ENCODE assay signal across 16 cellular contexts in genomic region chr14:59920378-59920683, GRCh38. TPM values are rescaled to one million over a fixed set of nuclear protein-coding genes. Genes with fewer than 3 reads are reported as not detected.
DNase-seq lines count a peak whose midpoint lies in the region; ATAC-seq and TF ChIP-seq lines count a peak whose summit lies in the region.
"Had no signal": no experiment of that assay in that cellular context is flagged by ENCODE, and none has a peak within 500 bp of the region (broad histone marks: within the 10 kb centered on the region; RNA-seq: fewer than 3 reads in every experiment).

No MANE protein-coding gene starts in this region.

- no peak overlapping the region for H3K9ac ChIP-seq in liver (ENCODE audit: low read depth in 1 of 2, low read length in 2 of 2)
- H3K9ac ChIP-seq: GM23248 had no signal

- peaks cover 43% of the 10 kb centered on the region for H3K27me3 Mint-ChIP-seq in T-helper 2 cell treated with Interferon-gamma antibody and Interleukin-4, amounts not matched to agents 5 μg/mL and 100 μg/mL, for 36 hours (ENCODE audit: low read depth)
- peaks cover 39% of the 10 kb centered on the region for H3K27me3 Mint-ChIP-seq in activated naive CD8-positive, alpha-beta T cell treated with anti-CD3 and anti-CD28 coated beads, Interleukin-2, amount 50 U/mL, for 24 hours
- H3K27me3 Mint-ChIP-seq in stimulated activated naive CD8-positive, alpha-beta T cell treated with anti-CD3 and anti-CD28 coated beads, Interleukin-15, amount 100 ng/mL, for 72 hours, result peaks cover 17% of the 10 kb centered on the region

- H3K27ac Mint-ChIP-seq in T-helper 2 cell treated with Interferon-gamma antibody and Interleukin-4, amounts not matched to agents 5 μg/mL and 100 μg/mL, for 36 hours, result no peak overlapping the region
- no peak overlapping the region for H3K27ac Mint-ChIP-seq in activated naive CD8-positive, alpha-beta T cell treated with anti-CD3 and anti-CD28 coated beads, Interleukin-2, amount 50 U/mL, for 24 hours
- peak overlapping the region in 1 of 2 donors; percentile 70 for H3K27ac Mint-ChIP-seq in stimulated activated naive CD8-positive, alpha-beta T cell treated with anti-CD3 and anti-CD28 coated beads, Interleukin-15, amount 100 ng/mL, for 72 hours

- no peak for TF ChIP-seq RAD21 in liver (IDR thresholded peaks at IDR 0.05)

- WGBS in liver, result 18% methylated on average over 1 of the region's 1 CpG

- no peaks in the 10 kb centered on the region for H3K36me3 Mint-ChIP-seq in T-helper 2 cell treated with Interferon-gamma antibody and Interleukin-4, amounts not matched to agents 5 μg/mL and 100 μg/mL, for 36 hours (ENCODE audit: low read depth)
- H3K36me3 Mint-ChIP-seq in activated naive CD8-positive, alpha-beta T cell treated with anti-CD3 and anti-CD28 coated beads, Interleukin-2, amount 50 U/mL, for 24 hours (ENCODE audit: low read depth), result no peaks in the 10 kb centered on the region

- no peak for DNase-seq in T-helper 2 cell treated with Interferon-gamma antibody and Interleukin-4, amounts not matched to agents 5 μg/mL and 100 μg/mL, for 36 hours (ENCODE audit: low spot score)
- DNase-seq in T-helper 2 cell (no peak), T-helper 9 cell (no peak), iPS-NIHi11 (ENCODE audit: low spot score) (no peak), NCI-H82 treated with DMSO at 0.1 percent for 48 hours (lab: John Stamatoyannopoulos, UW; ENCODE audit: unreplicated experiment) (no peak)
- no peak for DNase-seq in activated naive CD8-positive, alpha-beta T cell treated with anti-CD3 and anti-CD28 coated beads, Interleukin-2, amount 50 U/mL, for 24 hours
- DNase-seq in stimulated activated naive CD8-positive, alpha-beta T cell treated with anti-CD3 and anti-CD28 coated beads, Interleukin-15, amount 100 ng/mL, for 72 hours, result peak in 1 of 2 donors; percentile 9
- DNase-seq: 8988T had no signal

- no peak overlapping the region for H3K27ac ChIP-seq in liver (ENCODE audit: low read depth in 1 of 2, low read length in 2 of 2)
- H3K27ac ChIP-seq: GM23248, lower lobe of right lung, SK-N-MC, suprapubic skin had no signal

- H3K4me1 Mint-ChIP-seq in T-helper 2 cell treated with Interferon-gamma antibody and Interleukin-4, amounts not matched to agents 5 μg/mL and 100 μg/mL, for 36 hours (ENCODE audit: low read depth), result peaks cover 4% of the 10 kb centered on the region
- H3K4me1 Mint-ChIP-seq in activated naive CD8-positive, alpha-beta T cell treated with anti-CD3 and anti-CD28 coated beads, Interleukin-2, amount 50 U/mL, for 24 hours, result peaks cover 7% of the 10 kb centered on the region
- H3K4me1 Mint-ChIP-seq in stimulated activated naive CD8-positive, alpha-beta T cell treated with anti-CD3 and anti-CD28 coated beads, Interleukin-15, amount 100 ng/mL, for 72 hours, result peaks cover 11% of the 10 kb centered on the region

- H3K4me3 Mint-ChIP-seq in T-helper 2 cell treated with Interferon-gamma antibody and Interleukin-4, amounts not matched to agents 5 μg/mL and 100 μg/mL, for 36 hours, result peak overlapping the region; percentile 28
- H3K4me3 Mint-ChIP-seq in activated naive CD8-positive, alpha-beta T cell treated with anti-CD3 and anti-CD28 coated beads, Interleukin-2, amount 50 U/mL, for 24 hours, result peak overlapping the region; percentile 21
- H3K4me3 Mint-ChIP-seq in stimulated activated naive CD8-positive, alpha-beta T cell treated with anti-CD3 and anti-CD28 coated beads, Interleukin-15, amount 100 ng/mL, for 72 hours, result peak overlapping the region; percentile 55 to 90

- H3K27me3 ChIP-seq in liver (ENCODE audit: control insufficient read depth in 4 of 4, insufficient read depth in 4 of 4, low read length in 3 of 4), result no peaks in the 10 kb centered on the region

- peak overlapping the region in 1 of 3 donors; percentile 60 for H3K4me3 ChIP-seq in liver (ENCODE audit: low read depth in 1 of 3, low read length in 3 of 3)
- H3K4me3 ChIP-seq: GM23248 had no signal

- H3K4me1 ChIP-seq in liver (ENCODE audit: control insufficient read depth in 4 of 4, insufficient read depth in 4 of 4, low read length in 3 of 4), result peaks cover 0 to 13% (median 4%) of the 10 kb centered on the region in 4 donors

- no peaks in the 10 kb centered on the region for H3K9me3 ChIP-seq in liver (ENCODE audit: control insufficient read depth in 4 of 4, low read length in 3 of 4)
- H3K9me3 ChIP-seq: adrenal gland, lower lobe of right lung, suprapubic skin had no signal

- H3K36me3 ChIP-seq in liver (ENCODE audit: control insufficient read depth in 4 of 4, insufficient read depth in 3 of 4, low read depth in 1 of 4, low read length in 3 of 4), result no peaks in the 10 kb centered on the region
- H3K36me3 ChIP-seq: adrenal gland, lower lobe of right lung, suprapubic skin had no signal

- ATAC-seq in activated naive CD8-positive, alpha-beta T cell treated with anti-CD3 and anti-CD28 coated beads, Interleukin-2, amount 50 U/mL, for 24 hours, result no peak
- ATAC-seq in stimulated activated naive CD8-positive, alpha-beta T cell treated with anti-CD3 and anti-CD28 coated beads, Interleukin-15, amount 100 ng/mL, for 72 hours, result peak; percentile 41

- no peaks in the 10 kb centered on the region for H3K9me3 Mint-ChIP-seq in T-helper 2 cell treated with Interferon-gamma antibody and Interleukin-4, amounts not matched to agents 5 μg/mL and 100 μg/mL, for 36 hours
- H3K9me3 Mint-ChIP-seq in activated naive CD8-positive, alpha-beta T cell treated with anti-CD3 and anti-CD28 coated beads, Interleukin-2, amount 50 U/mL, for 24 hours, result no peaks in the 10 kb centered on the region
- H3K9me3 Mint-ChIP-seq in stimulated activated naive CD8-positive, alpha-beta T cell treated with anti-CD3 and anti-CD28 coated beads, Interleukin-15, amount 100 ng/mL, for 72 hours, result no peaks in the 10 kb centered on the region

- TF ChIP-seq CTCF in liver (IDR thresholded peaks at IDR 0.05; ENCODE audit: low read depth, low read length, missing input control), result no peak

TF ChIP-seq in liver, 16 proteins besides CTCF, POLR2A, EP300 and RAD21:
- TF ChIP-seq HNF4A (conservative IDR thresholded peaks at IDR 0.05) (peak in 1 of 2 donors; percentile 39), HNF4G (IDR thresholded peaks at IDR 0.05) (peak; percentile 6), SP1 (IDR thresholded peaks at IDR 0.05) (no peak), JUND (IDR thresholded peaks at IDR 0.05) (no peak), RXRA (IDR thresholded peaks at IDR 0.05) (peak in 1 of 2 donors; percentile 28)

RNA-seq across cellular contexts. Expression of gene LRRC9, which starts 0.4 kb away (rescaled TPM):
- total RNA-seq in liver, result under 1 TPM in 1 of 2 donors, not detected in 1; 0.14 TPM
- polyA plus RNA-seq in liver, result under 1 TPM in 1 of 2 donors, not detected in 1; 0.32 TPM
- total RNA-seq: glomerular endothelial cell, GM23248, K562, lower lobe of right lung, suprapubic skin had no signal
- polyA plus RNA-seq: GM23248, K562 had no signal

RNA-seq across cellular contexts. Expression of gene RTN1, which starts 49.8 kb away (rescaled TPM):
- total RNA-seq in liver, result 1 to 10 TPM in 1 of 2 donors, under 1 TPM in 1; 0.33 to 1.8 TPM
- polyA plus RNA-seq in liver, result under 1 TPM; 0.08 to 0.42 TPM
- total RNA-seq: GM23248 had no signal

Comparison
In these comparisons a context has a peak if more than half of its experiments do, and no peak if none do; other contexts are left out.
1. H3K4me3 Mint-ChIP-seq: peak in every context shown above with its lines; median percentile 72 in stimulated activated naive CD8-positive, alpha-beta T cell treated with anti-CD3 and anti-CD28 coated beads, Interleukin-15, amount 100 ng/mL, for 72 hours; 28 in T-helper 2 cell treated with Interferon-gamma antibody and Interleukin-4, amounts not matched to agents 5 μg/mL and 100 μg/mL, for 36 hours; 21 in activated naive CD8-positive, alpha-beta T cell treated with anti-CD3 and anti-CD28 coated beads, Interleukin-2, amount 50 U/mL, for 24 hours.